ENCODE assay signal across 9 cellular contexts in genomic region chr1:235866913-235867850, GRCh38. TPM values are rescaled to one million over a fixed set of nuclear protein-coding genes. Genes with fewer than 3 reads are reported as not detected.
DNase-seq lines count a peak whose midpoint lies in the region; ATAC-seq, FAIRE-seq and TF ChIP-seq lines count a peak whose summit lies in the region.
"Had no signal": no experiment of that assay in that cellular context is flagged by ENCODE, and none has a peak within 500 bp of the region (broad histone marks: within the 10 kb centered on the region; RNA-seq: fewer than 3 reads in every experiment).

No MANE protein-coding gene starts in this region.

- intact Hi-C loops in body of pancreas (cut with DNase I) (no loop called here), gastrocnemius medialis (cut with DNase I; ENCODE audit: low total_unique reads) (loop anchor here (2.0 to 10.0 kb wide), 2 partner anchors 104 to 418 kb away; partner anchors contain the start of gene ERO1B)

- peak; percentile 7 to 78 (median 63) for TF ChIP-seq POLR2A in body of pancreas (IDR thresholded peaks at IDR 0.05)
- peak; percentile 52 to 65 for TF ChIP-seq POLR2A in gastrocnemius medialis (IDR thresholded peaks at IDR 0.05)

- ATAC-seq in GM18520 (IDR thresholded peaks at IDR 0.05; ENCODE audit: unreplicated experiment) (peak; percentile 57), HG03060 (IDR thresholded peaks at IDR 0.05; ENCODE audit: low read depth, unreplicated experiment) (peak; percentile 26), body of pancreas (peak; percentile 97), gastrocnemius medialis (peak; percentile 93 to 94)

- H3K9me3 ChIP-seq in body of pancreas, result no peaks in the 10 kb centered on the region
- H3K9me3 ChIP-seq in iPS DF 6.9 (ENCODE audit: control insufficient read depth, insufficient read depth, low read length), result no peaks in the 10 kb centered on the region
- H3K9me3 ChIP-seq in gastrocnemius medialis, result no peaks in the 10 kb centered on the region

- TF ChIP-seq CTCF in 22Rv1 (IDR thresholded peaks at IDR 0.05), result no peak
- no peak for TF ChIP-seq CTCF in body of pancreas (IDR thresholded peaks at IDR 0.05)
- TF ChIP-seq CTCF in gastrocnemius medialis (IDR thresholded peaks at IDR 0.05 in 4 of 5, conservative IDR thresholded peaks at IDR 0.05 in 1 of 5), result no peak

- peak; percentile 51 for FAIRE-seq in TTC549 (lab: Jason Lieb, UNC)
- FAIRE-seq: A204.1 had no signal

- in situ Hi-C loops in gastrocnemius medialis (cut with MboI; ENCODE audit: low sequenced_read_pairs in 4 of 4), result no loop called here

- H3K27ac ChIP-seq in 22Rv1 (peak overlapping the region; percentile 46), body of pancreas (peak overlapping the region; percentile 85 to 98 (median 91)), iPS DF 6.9 (ENCODE audit: low read length) (no peak overlapping the region), gastrocnemius medialis (peak overlapping the region; percentile 84 to 95 (median 92))

- WGBS in body of pancreas, 2 donors, result 1 to 4% methylated on average over 10 to 50 of the region's 56 CpGs
- WGBS in iPS DF 6.9 (ENCODE audit: insufficient coverage, insufficient read length), result no CpG with 5 or more reads among the region's 56 CpGs

- H3K4me3 ChIP-seq in body of pancreas (peak overlapping the region; percentile 44 to 92), iPS DF 6.9 (ENCODE audit: low read length) (peak overlapping the region; percentile 81; the same call in 1 of the 2 replicates), gastrocnemius medialis (peak overlapping the region; percentile 78 to 98 (median 86))

- H3K27me3 ChIP-seq in body of pancreas (no peaks in the 10 kb centered on the region), iPS DF 6.9 (ENCODE audit: control insufficient read depth, insufficient read depth, low read length) (peaks cover 4% of the 10 kb centered on the region; the same call in 1 of the 2 replicates), gastrocnemius medialis (no peaks in the 10 kb centered on the region)

- H3K36me3 ChIP-seq in body of pancreas (replicated peaks in 1 of 2; ENCODE audit: insufficient read depth in 1 of 2, low read depth in 2 of 2) (no peaks in the 10 kb centered on the region), iPS DF 6.9 (ENCODE audit: control insufficient read depth, insufficient read depth, low read length) (no peaks in the 10 kb centered on the region), gastrocnemius medialis (no peaks in the 10 kb centered on the region)

- H3K4me1 ChIP-seq in body of pancreas, result peaks cover 20% of the 10 kb centered on the region
- H3K4me1 ChIP-seq in iPS DF 6.9 (ENCODE audit: control insufficient read depth, insufficient read depth, low read length), result no peaks in the 10 kb centered on the region
- H3K4me1 ChIP-seq in gastrocnemius medialis, result peaks cover 14 to 19% of the 10 kb centered on the region in 2 donors

- DNase-seq in NCI-H2107 (lab: John Stamatoyannopoulos, UW), result peak; percentile 98
- peak; percentile 95 to 96 (median 96) for DNase-seq in body of pancreas
- DNase-seq in iPS DF 6.9 (ENCODE audit: low read depth, low spot score), result peak; percentile 76
- peak; percentile 92 to 93 for DNase-seq in gastrocnemius medialis

RNA-seq across cellular contexts. Expression of gene LYST, which starts 0.5 kb away (rescaled TPM):
- total RNA-seq in body of pancreas (10 to 100 TPM; 16.5 to 21.0 TPM), gastrocnemius medialis (10 to 100 TPM in 3 of 4 donors, 1 to 10 TPM in 1; 6.6 to 21.9 (median 10.7) TPM)

Comparison
In these comparisons a context has a peak if more than half of its experiments do, and no peak if none do; other contexts are left out.
1. ATAC-seq: peak in every context shown above with its lines; median percentile 97 in body of pancreas; 94 in gastrocnemius medialis; 57 in GM18520; 26 in HG03060.